Comparison of ENCODE assay signal across 8 cellular contexts in the genomic region with DNA sequence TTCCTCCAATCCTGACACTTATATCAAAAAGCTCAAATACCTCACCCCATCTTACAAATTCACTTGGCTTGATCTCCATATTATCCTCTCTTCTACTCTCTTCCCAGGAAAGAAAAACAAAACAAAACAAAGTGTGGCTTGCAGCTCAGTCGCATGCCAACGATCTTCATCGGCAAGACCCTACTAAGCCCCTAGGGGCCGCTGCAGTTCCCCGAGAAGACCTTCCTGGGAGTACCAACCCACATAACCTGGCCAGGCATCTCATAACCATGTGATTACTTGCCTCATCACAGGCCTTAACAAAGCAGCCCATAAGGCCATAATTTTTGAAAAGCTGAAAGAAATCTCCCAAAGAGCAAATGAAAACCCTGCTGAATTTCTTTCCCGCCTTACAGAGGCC.
A peak's percentile ranks its signal among the peaks of the same experiment; 100 is the strongest.
DNase-seq lines count a peak whose midpoint lies in the region; ATAC-seq, FAIRE-seq and TF ChIP-seq lines count a peak whose summit lies in the region.

No MANE protein-coding gene starts in this region.

- peak; percentile 56 for TF ChIP-seq CTCF in D721Med (IDR thresholded peaks at IDR 0.05; ENCODE audit: insufficient read depth, missing control alignments)
- peak; percentile 80 for TF ChIP-seq CTCF in SU-DHL-6 (IDR thresholded peaks at IDR 0.05; ENCODE audit: insufficient read depth, low read length, poor library complexity, severe bottlenecking)
- no peak for TF ChIP-seq CTCF in GM13976 (IDR thresholded peaks at IDR 0.05; ENCODE audit: borderline replicate concordance, control extremely low read depth, extremely low read depth, insufficient read depth, missing control alignments)

- no peaks in the 10 kb centered on the region for H3K79me2 ChIP-seq in SU-DHL-6 (ENCODE audit: insufficient read depth, low read length)

- FAIRE-seq in D721Med (lab: Jason Lieb, UNC) (no peak), RCC 7860 (lab: Jason Lieb, UNC) (no peak)

- H2AFZ ChIP-seq in SU-DHL-6 (ENCODE audit: low read depth, low read length, severe bottlenecking), result no peak overlapping the region

- H3F3A ChIP-seq in SU-DHL-6 (ENCODE audit: insufficient read depth), result peaks cover 4% of the 10 kb centered on the region; the same call in 1 of the 2 replicates

- ATAC-seq in GM19395 (IDR thresholded peaks at IDR 0.05; ENCODE audit: unreplicated experiment), result no peak

- H3K9me2 ChIP-seq in SU-DHL-6 (replicated peaks; ENCODE audit: insufficient read depth, low read length), result no peaks in the 10 kb centered on the region

- H3K4me3 ChIP-seq in Jurkat, Clone E6-1 (ENCODE audit: low read length), result no peak overlapping the region
- H3K4me3 ChIP-seq in SU-DHL-6 (ENCODE audit: insufficient read depth, low read length, poor library complexity, severe bottlenecking), result peak overlapping the region; percentile 19

- no peak overlapping the region for H3K9ac ChIP-seq in SU-DHL-6 (ENCODE audit: low read length)

- peaks cover 6% of the 10 kb centered on the region for H3K36me3 ChIP-seq in SU-DHL-6 (ENCODE audit: low read length)

- no peak for DNase-seq in D721Med (ENCODE audit: insufficient read length, low spot score)
- DNase-seq in Jurkat, Clone E6-1 (ENCODE audit: low read depth, low spot score), result peak; percentile 45
- DNase-seq in kidney tubule cell (ENCODE audit: low spot score), result peak; percentile 25
- DNase-seq in RCC 7860 (ENCODE audit: low spot score), result no peak
- no peak for DNase-seq in activated CD8-positive, alpha-beta memory T cell treated with anti-CD3 and anti-CD28 coated beads for 24 hours
- DNase-seq in GM13976 (ENCODE audit: low spot score), result no peak

- H3K27ac ChIP-seq in SU-DHL-6 (ENCODE audit: low read depth, low read length), result peak overlapping the region; percentile 89

- in situ Hi-C loops in GM13976 (cut with MboI; ENCODE audit: low sequenced_read_pairs, unreplicated experiment), result no loop called here

- H3K9me3 ChIP-seq in SU-DHL-6 (ENCODE audit: insufficient read depth, low read length), result peaks cover 8% of the 10 kb centered on the region; the same call in 1 of the 2 replicates

- peak overlapping the region; percentile 52 for H3K4me2 ChIP-seq in SU-DHL-6 (ENCODE audit: low read depth, low read length, poor library complexity, severe bottlenecking)

- H4K20me1 ChIP-seq in SU-DHL-6 (ENCODE audit: low read depth, low read length), result no peaks in the 10 kb centered on the region

- no peaks in the 10 kb centered on the region for H3K27me3 ChIP-seq in SU-DHL-6 (ENCODE audit: low read length)

Comparison
In these comparisons a context has a peak if more than half of its experiments do, and no peak if none do; other contexts are left out.
1. DNase-seq: peak in Jurkat, Clone E6-1 (single experiment) and kidney tubule cell (single experiment); none in D721Med (single experiment), RCC 7860 (single experiment), activated CD8-positive, alpha-beta memory T cell treated with anti-CD3 and anti-CD28 coated beads for 24 hours (single experiment) and GM13976 (single experiment).